Comparison of ENCODE assay signal across 15 cellular contexts in genomic region chr12:111749391-111749790, GRCh38. TPM values are rescaled to one million over a fixed set of nuclear protein-coding genes. Genes with fewer than 3 reads are reported as not detected.
DNase-seq lines count a peak whose midpoint lies in the region; ATAC-seq and TF ChIP-seq lines count a peak whose summit lies in the region.
"Had no signal": no experiment of that assay in that cellular context is flagged by ENCODE, and none has a peak within 500 bp of the region (broad histone marks: within the 10 kb centered on the region; RNA-seq: fewer than 3 reads in every experiment).

No MANE protein-coding gene starts in this region.

- DNase-seq in heart left ventricle (no peak), cardiac septum (ENCODE audit: low spot score) (no peak), adrenal gland (no peak), left lobe of liver (ENCODE audit: low spot score) (peak; percentile 62), neural crest cell (ENCODE audit: low read depth, low spot score) (no peak), NCI-H2081 (lab: John Stamatoyannopoulos, UW) (no peak), GOT3 (lab: John Stamatoyannopoulos, UW) (no peak)
- DNase-seq: Caco-2; CD8-positive, alpha-beta memory T cell; DMS53; GF-D8; HCEC 1CT; HFFc6 had no signal

- no peak for TF ChIP-seq CTCF in heart left ventricle (IDR thresholded peaks at IDR 0.05)
- no peak for TF ChIP-seq CTCF in adrenal gland (IDR thresholded peaks at IDR 0.05)
- no peak for TF ChIP-seq CTCF in neural crest cell (conservative IDR thresholded peaks at IDR 0.05)

- H3K9me3 ChIP-seq in heart left ventricle: no peaks in the 10 kb centered on the region
- H3K9me3 ChIP-seq in adrenal gland (replicated peaks in 1 of 3): no peaks in the 10 kb centered on the region
- H3K9me3 ChIP-seq: Caco-2 had no signal

- no peak overlapping the region for H3K4me3 ChIP-seq in heart left ventricle
- no peak overlapping the region for H3K4me3 ChIP-seq in adrenal gland

- no peaks in the 10 kb centered on the region for H3K9me3 Mint-ChIP-seq in neural crest cell
- H3K9me3 Mint-ChIP-seq: CD14-positive monocyte; CD8-positive, alpha-beta memory T cell; HFFc6 had no signal

- H3K27me3 ChIP-seq in heart left ventricle (no peaks in the 10 kb centered on the region), adrenal gland (no peaks in the 10 kb centered on the region)

- H3K36me3 Mint-ChIP-seq in neural crest cell (ENCODE audit: low read depth): no peaks in the 10 kb centered on the region

- H3K4me1 ChIP-seq in heart left ventricle (peaks cover 0 to 36% (median 15%) of the 10 kb centered on the region in 12 donors), adrenal gland (replicated peaks in 1 of 2) (peaks cover 12 to 35% of the 10 kb centered on the region in 2 donors)
- H3K4me1 ChIP-seq: Caco-2 had no signal

- no peak overlapping the region for H3K4me3 Mint-ChIP-seq in neural crest cell
- H3K4me3 Mint-ChIP-seq: CD14-positive monocyte; CD8-positive, alpha-beta memory T cell; HFFc6 had no signal

- H3K27ac ChIP-seq in heart left ventricle (peak overlapping the region in 9 of 12 donors; percentile 1 to 72 (median 65)), adrenal gland (peak overlapping the region in 3 of 5 donors; percentile 45 to 75 (median 67))
- H3K27ac ChIP-seq: 22Rv1 had no signal

- peak overlapping the region; percentile 27 for H3K27ac Mint-ChIP-seq in neural crest cell (ENCODE audit: unreplicated experiment)
- H3K27ac Mint-ChIP-seq: CD14-positive monocyte, HFFc6 had no signal

- no peak for TF ChIP-seq POLR2A in heart left ventricle (IDR thresholded peaks at IDR 0.05)
- no peak for TF ChIP-seq POLR2A in adrenal gland (IDR thresholded peaks at IDR 0.05)

- WGBS in heart left ventricle, 4 donors: 49 to 80% (median 76%) methylated on average over 4 of the region's 4 CpGs
- 56 to 71% (median 61%) methylated on average over 3 to 4 of the region's 4 CpGs for WGBS in adrenal gland, 4 donors

- H3K36me3 ChIP-seq in heart left ventricle (peaks cover 0 to 82% (median 66%) of the 10 kb centered on the region in 9 donors), adrenal gland (replicated peaks in 1 of 2) (peaks cover 0 to 21% of the 10 kb centered on the region in 2 donors)

- intact Hi-C loops in heart left ventricle (cut with DNase I): no loop called here
- intact Hi-C loops in cardiac septum (cut with DNase I): no loop called here
- intact Hi-C loops in adrenal gland (cut with DNase I): no loop called here

- ATAC-seq in heart left ventricle (no peak), left lobe of liver (peak; percentile 78)

- H3K4me1 Mint-ChIP-seq in neural crest cell: no peaks in the 10 kb centered on the region
- H3K4me1 Mint-ChIP-seq: CD14-positive monocyte; CD8-positive, alpha-beta memory T cell had no signal

- H3K27me3 Mint-ChIP-seq in neural crest cell (ENCODE audit: low read depth): no peaks in the 10 kb centered on the region
- H3K27me3 Mint-ChIP-seq: CD8-positive, alpha-beta memory T cell had no signal

RNA-seq across cellular contexts. Expression of gene ALDH2, which starts 17.3 kb away (rescaled TPM):
- total RNA-seq in heart left ventricle (100 to 1,000 TPM; 176 to 303 (median 260) TPM), cardiac septum (168 TPM), adrenal gland (100 to 1,000 TPM; 302 to 536 (median 428) TPM), left lobe of liver (1,121 TPM), neural crest cell (62.8 and 65.9 TPM in 2 replicates)
- polyA plus RNA-seq in heart left ventricle (100 to 1,000 TPM; 135 to 176 TPM), adrenal gland (100 to 1,000 TPM in 2 of 3 donors, 10 to 100 TPM in 1; 52.2 to 263 (median 138) TPM)
